2 cellular contexts compared by ENCODE assay signal in the genomic region with DNA sequence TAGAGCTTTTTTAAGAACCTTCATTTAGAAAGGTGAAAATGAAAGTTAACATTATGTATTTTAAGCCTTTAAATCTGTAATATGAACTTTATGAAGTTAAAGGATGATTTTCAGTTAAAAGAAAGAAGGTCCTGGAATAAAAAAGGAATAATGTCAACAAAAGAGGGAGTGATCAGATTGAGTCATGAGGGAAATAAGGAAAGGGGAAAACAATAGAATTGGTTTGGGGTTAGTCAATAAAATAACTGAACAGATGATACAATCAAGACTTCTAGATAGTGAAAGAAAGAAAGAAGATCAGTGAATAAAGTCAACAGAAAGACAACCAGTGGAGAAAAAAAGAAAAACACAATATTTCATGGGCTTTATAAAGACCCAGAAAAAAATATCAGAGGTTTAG.
TF ChIP-seq lines count a peak whose summit lies in the region.

No MANE protein-coding gene starts in this region.

TF ChIP-seq in SK-N-SH, 30 proteins besides CTCF, POLR2A, EP300 and RAD21 (continued from another document):
- TF ChIP-seq, protein P1, sequence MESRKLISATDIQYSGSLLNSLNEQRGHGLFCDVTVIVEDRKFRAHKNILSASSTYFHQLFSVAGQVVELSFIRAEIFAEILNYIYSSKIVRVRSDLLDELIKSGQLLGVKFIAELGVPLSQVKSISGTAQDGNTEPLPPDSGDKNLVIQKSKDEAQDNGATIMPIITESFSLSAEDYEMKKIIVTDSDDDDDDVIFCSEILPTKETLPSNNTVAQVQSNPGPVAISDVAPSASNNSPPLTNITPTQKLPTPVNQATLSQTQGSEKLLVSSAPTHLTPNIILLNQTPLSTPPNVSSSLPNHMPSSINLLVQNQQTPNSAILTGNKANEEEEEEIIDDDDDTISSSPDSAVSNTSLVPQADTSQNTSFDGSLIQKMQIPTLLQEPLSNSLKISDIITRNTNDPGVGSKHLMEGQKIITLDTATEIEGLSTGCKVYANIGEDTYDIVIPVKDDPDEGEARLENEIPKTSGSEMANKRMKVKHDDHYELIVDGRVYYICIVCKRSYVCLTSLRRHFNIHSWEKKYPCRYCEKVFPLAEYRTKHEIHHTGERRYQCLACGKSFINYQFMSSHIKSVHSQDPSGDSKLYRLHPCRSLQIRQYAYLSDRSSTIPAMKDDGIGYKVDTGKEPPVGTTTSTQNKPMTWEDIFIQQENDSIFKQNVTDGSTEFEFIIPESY (IDR thresholded peaks at IDR 0.05; ENCODE audit: borderline replicate concordance, low read depth) = no peak
- no peak for TF ChIP-seq MEF2A (IDR thresholded peaks at IDR 0.05; ENCODE audit: borderline replicate concordance, low read depth)
- TF ChIP-seq FOXM1 (IDR thresholded peaks at IDR 0.05; ENCODE audit: low read depth) = no peak
- no peak for TF ChIP-seq SIN3A (IDR thresholded peaks at IDR 0.05; ENCODE audit: borderline replicate concordance, low read depth, low read length)
- no peak for TF ChIP-seq EZH2phosphoT487 (IDR thresholded peaks at IDR 0.05; ENCODE audit: borderline replicate concordance, low read depth)
- no peak for TF ChIP-seq YY1 (IDR thresholded peaks at IDR 0.05; ENCODE audit: low read depth)
- TF ChIP-seq, protein P2, sequence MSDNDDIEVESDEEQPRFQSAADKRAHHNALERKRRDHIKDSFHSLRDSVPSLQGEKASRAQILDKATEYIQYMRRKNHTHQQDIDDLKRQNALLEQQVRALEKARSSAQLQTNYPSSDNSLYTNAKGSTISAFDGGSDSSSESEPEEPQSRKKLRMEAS (IDR thresholded peaks at IDR 0.05; ENCODE audit: low read depth) = no peak
- TF ChIP-seq NRF1 (IDR thresholded peaks at IDR 0.05; ENCODE audit: low read depth, low read length) = no peak
- TF ChIP-seq, protein P3, sequence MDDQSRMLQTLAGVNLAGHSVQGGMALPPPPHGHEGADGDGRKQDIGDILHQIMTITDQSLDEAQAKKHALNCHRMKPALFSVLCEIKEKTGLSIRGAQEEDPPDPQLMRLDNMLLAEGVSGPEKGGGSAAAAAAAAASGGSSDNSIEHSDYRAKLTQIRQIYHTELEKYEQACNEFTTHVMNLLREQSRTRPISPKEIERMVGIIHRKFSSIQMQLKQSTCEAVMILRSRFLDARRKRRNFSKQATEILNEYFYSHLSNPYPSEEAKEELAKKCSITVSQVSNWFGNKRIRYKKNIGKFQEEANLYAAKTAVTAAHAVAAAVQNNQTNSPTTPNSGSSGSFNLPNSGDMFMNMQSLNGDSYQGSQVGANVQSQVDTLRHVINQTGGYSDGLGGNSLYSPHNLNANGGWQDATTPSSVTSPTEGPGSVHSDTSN (IDR thresholded peaks at IDR 0.05) = no peak
- TF ChIP-seq, protein P4, sequence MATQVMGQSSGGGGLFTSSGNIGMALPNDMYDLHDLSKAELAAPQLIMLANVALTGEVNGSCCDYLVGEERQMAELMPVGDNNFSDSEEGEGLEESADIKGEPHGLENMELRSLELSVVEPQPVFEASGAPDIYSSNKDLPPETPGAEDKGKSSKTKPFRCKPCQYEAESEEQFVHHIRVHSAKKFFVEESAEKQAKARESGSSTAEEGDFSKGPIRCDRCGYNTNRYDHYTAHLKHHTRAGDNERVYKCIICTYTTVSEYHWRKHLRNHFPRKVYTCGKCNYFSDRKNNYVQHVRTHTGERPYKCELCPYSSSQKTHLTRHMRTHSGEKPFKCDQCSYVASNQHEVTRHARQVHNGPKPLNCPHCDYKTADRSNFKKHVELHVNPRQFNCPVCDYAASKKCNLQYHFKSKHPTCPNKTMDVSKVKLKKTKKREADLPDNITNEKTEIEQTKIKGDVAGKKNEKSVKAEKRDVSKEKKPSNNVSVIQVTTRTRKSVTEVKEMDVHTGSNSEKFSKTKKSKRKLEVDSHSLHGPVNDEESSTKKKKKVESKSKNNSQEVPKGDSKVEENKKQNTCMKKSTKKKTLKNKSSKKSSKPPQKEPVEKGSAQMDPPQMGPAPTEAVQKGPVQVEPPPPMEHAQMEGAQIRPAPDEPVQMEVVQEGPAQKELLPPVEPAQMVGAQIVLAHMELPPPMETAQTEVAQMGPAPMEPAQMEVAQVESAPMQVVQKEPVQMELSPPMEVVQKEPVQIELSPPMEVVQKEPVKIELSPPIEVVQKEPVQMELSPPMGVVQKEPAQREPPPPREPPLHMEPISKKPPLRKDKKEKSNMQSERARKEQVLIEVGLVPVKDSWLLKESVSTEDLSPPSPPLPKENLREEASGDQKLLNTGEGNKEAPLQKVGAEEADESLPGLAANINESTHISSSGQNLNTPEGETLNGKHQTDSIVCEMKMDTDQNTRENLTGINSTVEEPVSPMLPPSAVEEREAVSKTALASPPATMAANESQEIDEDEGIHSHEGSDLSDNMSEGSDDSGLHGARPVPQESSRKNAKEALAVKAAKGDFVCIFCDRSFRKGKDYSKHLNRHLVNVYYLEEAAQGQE (IDR thresholded peaks at IDR 0.05; ENCODE audit: low read depth, low read length) = no peak
- TF ChIP-seq TEAD4 (IDR thresholded peaks at IDR 0.05; ENCODE audit: borderline replicate concordance, insufficient read depth) = no peak
- no peak for TF ChIP-seq TCF12 (IDR thresholded peaks at IDR 0.05)
- TF ChIP-seq RFX5 (IDR thresholded peaks at IDR 0.05; ENCODE audit: low read length) = no peak
- TF ChIP-seq RXRA (IDR thresholded peaks at IDR 0.05; ENCODE audit: borderline replicate concordance, low read depth) = no peak

TF ChIP-seq in SK-N-SH treated with all-trans-retinoic acid at 6 μM for 48 hours, 23 proteins besides CTCF, POLR2A, EP300 and RAD21 (continued from another document):
- TF ChIP-seq, protein P5, sequence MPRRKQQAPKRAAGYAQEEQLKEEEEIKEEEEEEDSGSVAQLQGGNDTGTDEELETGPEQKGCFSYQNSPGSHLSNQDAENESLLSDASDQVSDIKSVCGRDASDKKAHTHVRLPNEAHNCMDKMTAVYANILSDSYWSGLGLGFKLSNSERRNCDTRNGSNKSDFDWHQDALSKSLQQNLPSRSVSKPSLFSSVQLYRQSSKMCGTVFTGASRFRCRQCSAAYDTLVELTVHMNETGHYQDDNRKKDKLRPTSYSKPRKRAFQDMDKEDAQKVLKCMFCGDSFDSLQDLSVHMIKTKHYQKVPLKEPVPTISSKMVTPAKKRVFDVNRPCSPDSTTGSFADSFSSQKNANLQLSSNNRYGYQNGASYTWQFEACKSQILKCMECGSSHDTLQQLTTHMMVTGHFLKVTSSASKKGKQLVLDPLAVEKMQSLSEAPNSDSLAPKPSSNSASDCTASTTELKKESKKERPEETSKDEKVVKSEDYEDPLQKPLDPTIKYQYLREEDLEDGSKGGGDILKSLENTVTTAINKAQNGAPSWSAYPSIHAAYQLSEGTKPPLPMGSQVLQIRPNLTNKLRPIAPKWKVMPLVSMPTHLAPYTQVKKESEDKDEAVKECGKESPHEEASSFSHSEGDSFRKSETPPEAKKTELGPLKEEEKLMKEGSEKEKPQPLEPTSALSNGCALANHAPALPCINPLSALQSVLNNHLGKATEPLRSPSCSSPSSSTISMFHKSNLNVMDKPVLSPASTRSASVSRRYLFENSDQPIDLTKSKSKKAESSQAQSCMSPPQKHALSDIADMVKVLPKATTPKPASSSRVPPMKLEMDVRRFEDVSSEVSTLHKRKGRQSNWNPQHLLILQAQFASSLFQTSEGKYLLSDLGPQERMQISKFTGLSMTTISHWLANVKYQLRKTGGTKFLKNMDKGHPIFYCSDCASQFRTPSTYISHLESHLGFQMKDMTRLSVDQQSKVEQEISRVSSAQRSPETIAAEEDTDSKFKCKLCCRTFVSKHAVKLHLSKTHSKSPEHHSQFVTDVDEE (CRISPR knock-in tag; IDR thresholded peaks at IDR 0.05) = no peak
- TF ChIP-seq ISL1 (CRISPR knock-in tag; IDR thresholded peaks at IDR 0.05) = no peak
- TF ChIP-seq, protein P6, sequence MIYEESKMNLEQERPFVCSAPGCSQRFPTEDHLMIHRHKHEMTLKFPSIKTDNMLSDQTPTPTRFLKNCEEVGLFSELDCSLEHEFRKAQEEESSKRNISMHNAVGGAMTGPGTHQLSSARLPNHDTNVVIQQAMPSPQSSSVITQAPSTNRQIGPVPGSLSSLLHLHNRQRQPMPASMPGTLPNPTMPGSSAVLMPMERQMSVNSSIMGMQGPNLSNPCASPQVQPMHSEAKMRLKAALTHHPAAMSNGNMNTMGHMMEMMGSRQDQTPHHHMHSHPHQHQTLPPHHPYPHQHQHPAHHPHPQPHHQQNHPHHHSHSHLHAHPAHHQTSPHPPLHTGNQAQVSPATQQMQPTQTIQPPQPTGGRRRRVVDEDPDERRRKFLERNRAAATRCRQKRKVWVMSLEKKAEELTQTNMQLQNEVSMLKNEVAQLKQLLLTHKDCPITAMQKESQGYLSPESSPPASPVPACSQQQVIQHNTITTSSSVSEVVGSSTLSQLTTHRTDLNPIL (CRISPR knock-in tag; IDR thresholded peaks at IDR 0.05; ENCODE audit: low read depth) = no peak
- no peak for TF ChIP-seq CSDC2 (CRISPR knock-in tag; IDR thresholded peaks at IDR 0.05)
